In the genomic region with DNA sequence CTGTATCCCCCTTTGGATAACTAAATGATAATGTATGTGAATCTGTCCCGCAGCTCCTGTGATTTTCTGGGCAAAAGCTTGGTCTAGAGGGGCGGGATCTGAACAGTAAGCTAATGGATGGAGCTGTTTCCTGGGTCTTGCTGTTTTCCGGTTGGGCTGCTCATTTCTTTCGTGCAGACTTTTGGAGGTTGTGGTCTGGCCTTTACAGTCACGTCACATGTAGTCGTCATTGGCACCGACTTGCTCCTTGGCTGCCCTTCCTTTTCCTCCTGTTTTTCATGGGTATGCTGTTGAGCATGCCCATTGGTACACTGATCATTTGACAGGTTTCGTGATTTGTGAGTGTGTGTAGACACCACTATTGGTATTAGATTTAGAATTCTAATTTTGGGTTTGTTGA, we compare ENCODE assay signal across 12 cellular contexts. TPM values are rescaled to one million over a fixed set of nuclear protein-coding genes. Genes with fewer than 3 reads are reported as not detected.
A peak's percentile ranks its signal among the peaks of the same experiment; 100 is the strongest.
DNase-seq lines count a peak whose midpoint lies in the region; ATAC-seq, FAIRE-seq and TF ChIP-seq lines count a peak whose summit lies in the region.
"Had no signal": no experiment of that assay in that cellular context is flagged by ENCODE, and none has a peak within 500 bp of the region (broad histone marks: within the 10 kb centered on the region; RNA-seq: fewer than 3 reads in every experiment).

No MANE protein-coding gene starts in this region.

- H3K4me3 ChIP-seq in breast epithelium (no peak overlapping the region), fibroblast of villous mesenchyme (ENCODE audit: low read depth, low read length) (no peak overlapping the region)

- H3K27ac Mint-ChIP-seq in MCF 10A (ENCODE audit: low read depth, unreplicated experiment), result peak overlapping the region; percentile 42
- peak overlapping the region; percentile 4 for H3K27ac Mint-ChIP-seq in activated CD4-positive, alpha-beta memory T cell treated with anti-CD3 and anti-CD28 coated beads, Interleukin-2, amount 10 ng/mL, durations not matched to agents 7 days and 5 days
- H3K27ac Mint-ChIP-seq in stimulated activated naive CD8-positive, alpha-beta T cell treated with anti-CD3 and anti-CD28 coated beads, Interleukin-15, amount 100 ng/mL, for 72 hours, result peak overlapping the region in 1 of 2 donors; percentile 44

- H3K9me3 Mint-ChIP-seq in MCF 10A (ENCODE audit: unreplicated experiment), result no peaks in the 10 kb centered on the region
- H3K9me3 Mint-ChIP-seq in activated CD4-positive, alpha-beta memory T cell treated with anti-CD3 and anti-CD28 coated beads, Interleukin-2, amount 10 ng/mL, durations not matched to agents 7 days and 5 days, result no peaks in the 10 kb centered on the region
- H3K9me3 Mint-ChIP-seq in stimulated activated naive CD8-positive, alpha-beta T cell treated with anti-CD3 and anti-CD28 coated beads, Interleukin-15, amount 100 ng/mL, for 72 hours, result no peaks in the 10 kb centered on the region

- H3K36me3 Mint-ChIP-seq in MCF 10A (ENCODE audit: insufficient read depth, unreplicated experiment), result peaks cover 28% of the 10 kb centered on the region
- peaks cover 41% of the 10 kb centered on the region for H3K36me3 Mint-ChIP-seq in activated CD4-positive, alpha-beta memory T cell treated with anti-CD3 and anti-CD28 coated beads, Interleukin-2, amount 10 ng/mL, durations not matched to agents 7 days and 5 days (ENCODE audit: low read depth)

- DNase-seq in MCF 10A (ENCODE audit: unreplicated experiment), result no peak
- DNase-seq in breast epithelium (ENCODE audit: low spot score in 2 of 2), result no peak
- no peak for DNase-seq in activated CD4-positive, alpha-beta memory T cell treated with anti-CD3 and anti-CD28 coated beads, Interleukin-2, amount 10 ng/mL, durations not matched to agents 7 days and 5 days
- DNase-seq in fibroblast of villous mesenchyme (ENCODE audit: low read depth), result peak; percentile 33
- DNase-seq in stimulated activated naive CD8-positive, alpha-beta T cell treated with anti-CD3 and anti-CD28 coated beads, Interleukin-15, amount 100 ng/mL, for 72 hours, result no peak
- no peak for DNase-seq in frontal cortex (ENCODE audit: low spot score in 2 of 2)
- DNase-seq in SKM-1 treated with dmso at 0.1 percent for 144 hours (lab: John Stamatoyannopoulos, UW; ENCODE audit: unreplicated experiment), result no peak
- DNase-seq: esophagus squamous epithelium, KG1, NCI-H748 treated with DMSO at 0.1 percent for 48 hours, substantia nigra had no signal

- no peaks in the 10 kb centered on the region for H3K36me3 ChIP-seq in breast epithelium

- ATAC-seq in stimulated activated naive CD8-positive, alpha-beta T cell treated with anti-CD3 and anti-CD28 coated beads, Interleukin-15, amount 100 ng/mL, for 72 hours, result no peak
- ATAC-seq in GM21367 (IDR thresholded peaks at IDR 0.05; ENCODE audit: unreplicated experiment), result no peak

- peaks cover 35% of the 10 kb centered on the region for H3K4me1 Mint-ChIP-seq in MCF 10A (ENCODE audit: insufficient read depth, unreplicated experiment)
- peaks cover 64% of the 10 kb centered on the region for H3K4me1 Mint-ChIP-seq in activated CD4-positive, alpha-beta memory T cell treated with anti-CD3 and anti-CD28 coated beads, Interleukin-2, amount 10 ng/mL, durations not matched to agents 7 days and 5 days
- H3K4me1 Mint-ChIP-seq in stimulated activated naive CD8-positive, alpha-beta T cell treated with anti-CD3 and anti-CD28 coated beads, Interleukin-15, amount 100 ng/mL, for 72 hours, result peaks cover 76% of the 10 kb centered on the region

- intact Hi-C loops in MCF 10A (cut with micrococcal nuclease) (no loop called here), breast epithelium (cut with DNase I; ENCODE audit: low total_unique reads) (loop anchor here (1.0 kb wide), 1 partner anchor 10 kb away; no protein-coding TSS in a partner anchor)

- peak overlapping the region; percentile 80 for H3K4me3 Mint-ChIP-seq in MCF 10A (ENCODE audit: unreplicated experiment)
- peak overlapping the region; percentile 12 for H3K4me3 Mint-ChIP-seq in activated CD4-positive, alpha-beta memory T cell treated with anti-CD3 and anti-CD28 coated beads, Interleukin-2, amount 10 ng/mL, durations not matched to agents 7 days and 5 days
- H3K4me3 Mint-ChIP-seq in stimulated activated naive CD8-positive, alpha-beta T cell treated with anti-CD3 and anti-CD28 coated beads, Interleukin-15, amount 100 ng/mL, for 72 hours, result peak overlapping the region; percentile 16 to 36

- BruUV-seq in MCF 10A (replicated peaks; lab: Mats Ljungman, UMichigan), result TSS peak; percentile 18

- no peak overlapping the region for H3K27ac ChIP-seq in breast epithelium

- H3K9me3 ChIP-seq in breast epithelium, result no peaks in the 10 kb centered on the region
- H3K9me3 ChIP-seq: esophagus squamous epithelium had no signal

- no peak for TF ChIP-seq POLR2A in breast epithelium (IDR thresholded peaks at IDR 0.05)

- H3K27me3 Mint-ChIP-seq in MCF 10A (ENCODE audit: insufficient read depth, unreplicated experiment), result no peaks in the 10 kb centered on the region
- no peaks in the 10 kb centered on the region for H3K27me3 Mint-ChIP-seq in activated CD4-positive, alpha-beta memory T cell treated with anti-CD3 and anti-CD28 coated beads, Interleukin-2, amount 10 ng/mL, durations not matched to agents 7 days and 5 days
- H3K27me3 Mint-ChIP-seq in stimulated activated naive CD8-positive, alpha-beta T cell treated with anti-CD3 and anti-CD28 coated beads, Interleukin-15, amount 100 ng/mL, for 72 hours, result no peaks in the 10 kb centered on the region

- FAIRE-seq in frontal cortex (lab: Jason Lieb, UNC), result no peak

- peaks cover 3 to 11% of the 10 kb centered on the region in 2 donors for H3K4me1 ChIP-seq in breast epithelium

- H3K27me3 ChIP-seq in breast epithelium, result no peaks in the 10 kb centered on the region
- H3K27me3 ChIP-seq: esophagus squamous epithelium had no signal

- CTCF ChIA-PET in MCF 10A (lab: Yijun Ruan, JAX), result no interaction called here
- CTCF ChIA-PET in activated CD4-positive, alpha-beta memory T cell treated with anti-CD3 and anti-CD28 coated beads, Interleukin-2, amount 10 ng/mL, durations not matched to agents 7 days and 5 days (lab: Charles Lee), result no interaction called here

- POLR2A ChIA-PET in MCF 10A (lab: Yijun Ruan, JAX), result interaction anchor here (0.7 to 3.1 kb wide), 5 partner anchors 12 to 320 kb away, joined by 3 to 28 read pairs (median 5); a partner anchor contains a TSS
- POLR2A ChIA-PET in activated CD4-positive, alpha-beta memory T cell treated with anti-CD3 and anti-CD28 coated beads, Interleukin-2, amount 10 ng/mL, durations not matched to agents 7 days and 5 days (lab: Charles Lee), result interaction anchor here (0.8 to 3.1 kb wide), 2 partner anchors 78 to 719 kb away, joined by 3 to 42 read pairs; a partner anchor contains a TSS

- TF ChIP-seq CTCF in MCF 10A (IDR thresholded peaks at IDR 0.05; ENCODE audit: unreplicated experiment), result no peak
- no peak for TF ChIP-seq CTCF in breast epithelium (IDR thresholded peaks at IDR 0.05)
- TF ChIP-seq CTCF in fibroblast of villous mesenchyme (IDR thresholded peaks at IDR 0.05; ENCODE audit: insufficient read depth, low read depth, low read length), result no peak

RNA-seq across cellular contexts. Expression of a gene that starts 2.0 kb away (rescaled TPM):
- total RNA-seq in MCF 10A (2022) (61.8 and 70.5 TPM in 2 replicates), breast epithelium (100 to 1,000 TPM in 2 of 3 donors, 10 to 100 TPM in 1; 91.2 to 115 (median 109) TPM), fibroblast of villous mesenchyme (78.9 and 91.5 TPM in 2 replicates), frontal cortex (35.1 TPM)
- 10 to 100 TPM; 54.8 to 61.6 TPM for total RNA-seq in activated CD4-positive, alpha-beta memory T cell treated with anti-CD3 and anti-CD28 coated beads, Interleukin-2, amount 10 ng/mL, durations not matched to agents 7 days and 5 days

RNA-seq across cellular contexts. Expression of a gene that starts 2.3 kb away (rescaled TPM):
- 9.9 and 10.6 TPM in 2 replicates for total RNA-seq in MCF 10A (2022)
- total RNA-seq in breast epithelium, result 10 to 100 TPM in 1 of 3 donors, 1 to 10 TPM in 2; 5.9 to 13.1 (median 8.8) TPM
- total RNA-seq in activated CD4-positive, alpha-beta memory T cell treated with anti-CD3 and anti-CD28 coated beads, Interleukin-2, amount 10 ng/mL, durations not matched to agents 7 days and 5 days, result 1 to 10 TPM; 3.3 to 5.4 TPM
- total RNA-seq in fibroblast of villous mesenchyme, result 4.7 and 9.3 TPM in 2 replicates
- 6.1 TPM for total RNA-seq in frontal cortex

Comparison
In these comparisons a context has a peak if more than half of its experiments do, and no peak if none do; other contexts are left out.
1. H3K4me3 Mint-ChIP-seq: peak in every context shown above with its lines; median percentile 80 in MCF 10A; 26 in stimulated activated naive CD8-positive, alpha-beta T cell treated with anti-CD3 and anti-CD28 coated beads, Interleukin-15, amount 100 ng/mL, for 72 hours; 12 in activated CD4-positive, alpha-beta memory T cell treated with anti-CD3 and anti-CD28 coated beads, Interleukin-2, amount 10 ng/mL, durations not matched to agents 7 days and 5 days.